8 cellular contexts compared by ENCODE assay signal in genomic region chr14:55245657-55246268, GRCh38. TPM values are rescaled to one million over a fixed set of nuclear protein-coding genes. Genes with fewer than 3 reads are reported as not detected.
DNase-seq lines count a peak whose midpoint lies in the region; ATAC-seq and TF ChIP-seq lines count a peak whose summit lies in the region.

No MANE protein-coding gene starts in this region.

- H3K9ac ChIP-seq in liver (ENCODE audit: low read depth in 1 of 2, low read length in 2 of 2) = no peak overlapping the region

- peak; percentile 27 to 64 (median 44) for TF ChIP-seq CTCF in adrenal gland (IDR thresholded peaks at IDR 0.05)
- peak; percentile 56 for TF ChIP-seq CTCF in liver (IDR thresholded peaks at IDR 0.05; ENCODE audit: low read depth, low read length, missing input control)

- peak; percentile 5 for DNase-seq in NCI-H446 treated with DMSO at 0.1 percent for 48 hours (lab: John Stamatoyannopoulos, UW)
- DNase-seq in NCI-H446 (lab: John Stamatoyannopoulos, UW) = no peak
- peak; percentile 32 for DNase-seq in HuH-7 (ENCODE audit: low spot score)
- DNase-seq in adrenal gland = peak in 4 of 7 donors; percentile 25 to 53 (median 28)
- DNase-seq in NCI-H1048 (lab: John Stamatoyannopoulos, UW) = no peak

- peak; percentile 71 to 80 for TF ChIP-seq RAD21 in liver (IDR thresholded peaks at IDR 0.05)

- ATAC-seq in HG03139 (IDR thresholded peaks at IDR 0.05; ENCODE audit: unreplicated experiment) = no peak
- ATAC-seq in GM18517 (IDR thresholded peaks at IDR 0.05; ENCODE audit: unreplicated experiment) = no peak

- no peaks in the 10 kb centered on the region for H3K4me1 ChIP-seq in adrenal gland (replicated peaks in 1 of 2)
- H3K4me1 ChIP-seq in liver (ENCODE audit: control insufficient read depth in 4 of 4, insufficient read depth in 4 of 4, low read length in 3 of 4) = no peaks in the 10 kb centered on the region

- intact Hi-C loops in adrenal gland (cut with DNase I) = loop anchor here in 1 of 2 donors (10.0 kb wide), 1 partner anchor 189 kb away; no protein-coding TSS in a partner anchor

- H3K27me3 ChIP-seq in adrenal gland (peaks cover 4% of the 10 kb centered on the region), liver (ENCODE audit: control insufficient read depth in 4 of 4, insufficient read depth in 4 of 4, low read length in 3 of 4) (peaks cover 0 to 4% (median 0%) of the 10 kb centered on the region in 4 donors)

- H3K27ac ChIP-seq in adrenal gland (no peak overlapping the region), liver (ENCODE audit: low read depth in 1 of 2, low read length in 2 of 2) (no peak overlapping the region)

- H3K36me3 ChIP-seq in adrenal gland (replicated peaks in 1 of 2) = no peaks in the 10 kb centered on the region
- H3K36me3 ChIP-seq in liver (ENCODE audit: control insufficient read depth in 4 of 4, insufficient read depth in 3 of 4, low read depth in 1 of 4, low read length in 3 of 4) = no peaks in the 10 kb centered on the region

- H3K9me3 ChIP-seq in adrenal gland (replicated peaks in 1 of 3) (no peaks in the 10 kb centered on the region), liver (ENCODE audit: control insufficient read depth in 4 of 4, low read length in 3 of 4) (no peaks in the 10 kb centered on the region)

- no peak for TF ChIP-seq POLR2A in adrenal gland (IDR thresholded peaks at IDR 0.05)

- H3K4me3 ChIP-seq in adrenal gland = no peak overlapping the region
- no peak overlapping the region for H3K4me3 ChIP-seq in liver (ENCODE audit: low read depth in 1 of 3, low read length in 3 of 3)

- WGBS in adrenal gland, 4 donors = 54 to 72% (median 66%) methylated on average over 4 of the region's 4 CpGs
- 59% methylated on average over 4 of the region's 4 CpGs for WGBS in liver

TF ChIP-seq in liver, 16 proteins besides CTCF, POLR2A, EP300 and RAD21:
- no peak for TF ChIP-seq YY1 (IDR thresholded peaks at IDR 0.05)
- TF ChIP-seq EGR1 (IDR thresholded peaks at IDR 0.05; ENCODE audit: low read depth in 2 of 2) = no peak
- no peak for TF ChIP-seq ZBTB33 (IDR thresholded peaks at IDR 0.05)
- TF ChIP-seq GABPA (IDR thresholded peaks at IDR 0.05 in 1 of 2, conservative IDR thresholded peaks at IDR 0.05 in 1 of 2) = no peak

RNA-seq across cellular contexts. Expression of gene FBXO34, which starts 25.5 kb away (rescaled TPM):
- 10 to 100 TPM; 12.7 to 31.0 (median 20.5) TPM for total RNA-seq in adrenal gland
- 10 to 100 TPM in 1 of 3 donors, 1 to 10 TPM in 2; 5.9 to 16.3 (median 6.6) TPM for polyA plus RNA-seq in adrenal gland
- 10 to 100 TPM; 14.1 to 25.8 TPM for total RNA-seq in liver
- polyA plus RNA-seq in liver = 1 to 10 TPM; 4.2 to 6.1 TPM

RNA-seq across cellular contexts. Expression of gene DLGAP5, which starts 54.4 kb away (rescaled TPM):
- 1 to 10 TPM in 3 of 8 donors, under 1 TPM in 4, not detected in 1; 0.35 to 1.6 (median 0.84) TPM for total RNA-seq in adrenal gland
- 1 to 10 TPM in 1 of 3 donors, under 1 TPM in 1, not detected in 1; 0.03 to 1.5 TPM for polyA plus RNA-seq in adrenal gland
- 10 to 100 TPM in 1 of 2 donors, under 1 TPM in 1; under 0.01 to 42.5 TPM for total RNA-seq in liver
- polyA plus RNA-seq in liver = under 1 TPM; 0.47 to 0.93 TPM

Comparison
In these comparisons a context has a peak if more than half of its experiments do, and no peak if none do; other contexts are left out.
1. DNase-seq: peak in NCI-H446 treated with DMSO at 0.1 percent for 48 hours (single experiment), HuH-7 (single experiment) and adrenal gland (4 of 7); none in NCI-H446 (0 of 2) and NCI-H1048 (single experiment).